Comparison of ENCODE assay signal across 1 cellular context in the genomic region with DNA sequence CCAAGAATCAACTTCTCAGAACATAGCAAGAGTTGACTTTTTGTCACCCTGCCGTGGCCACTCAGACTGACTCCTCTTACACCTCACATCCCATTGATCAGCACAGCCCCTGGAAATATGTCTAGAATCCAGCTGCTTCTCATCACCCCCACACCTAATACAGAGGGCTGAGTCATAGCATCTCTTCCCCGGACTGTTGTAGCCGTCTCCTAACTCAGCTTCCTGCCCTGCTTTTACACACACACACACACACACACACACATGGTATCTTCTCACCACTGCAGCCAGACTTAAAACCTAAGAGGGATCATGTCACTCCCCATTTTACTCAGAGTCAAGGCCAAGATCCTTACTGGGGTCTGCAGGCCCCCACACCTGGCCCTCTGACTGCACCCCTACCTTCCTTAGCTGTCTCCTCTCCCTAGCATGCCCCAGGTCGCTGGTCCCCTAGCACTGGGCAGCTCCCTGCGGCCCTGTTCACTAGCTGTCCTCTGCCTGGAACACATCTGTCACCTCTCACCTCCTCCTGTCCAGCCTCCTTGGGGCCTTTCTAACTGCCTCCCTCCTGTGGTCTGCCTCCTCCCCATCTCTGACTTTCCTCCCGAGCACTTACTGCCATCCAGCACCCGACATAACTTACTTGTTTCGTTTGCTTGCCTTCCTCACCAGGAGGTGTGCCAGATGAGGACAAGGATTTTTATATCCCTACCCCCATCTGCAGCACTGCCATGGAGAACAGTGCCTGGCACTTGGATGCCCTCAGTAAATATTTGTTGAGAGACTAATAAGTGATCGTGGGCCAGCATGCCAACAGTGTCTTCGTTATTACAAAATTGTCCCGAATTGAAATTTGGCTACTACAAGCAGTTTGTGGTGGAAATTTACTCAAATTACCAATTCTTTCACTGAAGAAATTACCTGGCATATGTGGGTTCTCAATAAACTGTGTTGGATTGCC.
TF ChIP-seq lines count a peak whose summit lies in the region.

No MANE protein-coding gene starts in this region.

TF ChIP-seq in liver, 16 proteins besides CTCF, POLR2A, EP300 and RAD21 (continued from another document):
- TF ChIP-seq, protein P1, sequence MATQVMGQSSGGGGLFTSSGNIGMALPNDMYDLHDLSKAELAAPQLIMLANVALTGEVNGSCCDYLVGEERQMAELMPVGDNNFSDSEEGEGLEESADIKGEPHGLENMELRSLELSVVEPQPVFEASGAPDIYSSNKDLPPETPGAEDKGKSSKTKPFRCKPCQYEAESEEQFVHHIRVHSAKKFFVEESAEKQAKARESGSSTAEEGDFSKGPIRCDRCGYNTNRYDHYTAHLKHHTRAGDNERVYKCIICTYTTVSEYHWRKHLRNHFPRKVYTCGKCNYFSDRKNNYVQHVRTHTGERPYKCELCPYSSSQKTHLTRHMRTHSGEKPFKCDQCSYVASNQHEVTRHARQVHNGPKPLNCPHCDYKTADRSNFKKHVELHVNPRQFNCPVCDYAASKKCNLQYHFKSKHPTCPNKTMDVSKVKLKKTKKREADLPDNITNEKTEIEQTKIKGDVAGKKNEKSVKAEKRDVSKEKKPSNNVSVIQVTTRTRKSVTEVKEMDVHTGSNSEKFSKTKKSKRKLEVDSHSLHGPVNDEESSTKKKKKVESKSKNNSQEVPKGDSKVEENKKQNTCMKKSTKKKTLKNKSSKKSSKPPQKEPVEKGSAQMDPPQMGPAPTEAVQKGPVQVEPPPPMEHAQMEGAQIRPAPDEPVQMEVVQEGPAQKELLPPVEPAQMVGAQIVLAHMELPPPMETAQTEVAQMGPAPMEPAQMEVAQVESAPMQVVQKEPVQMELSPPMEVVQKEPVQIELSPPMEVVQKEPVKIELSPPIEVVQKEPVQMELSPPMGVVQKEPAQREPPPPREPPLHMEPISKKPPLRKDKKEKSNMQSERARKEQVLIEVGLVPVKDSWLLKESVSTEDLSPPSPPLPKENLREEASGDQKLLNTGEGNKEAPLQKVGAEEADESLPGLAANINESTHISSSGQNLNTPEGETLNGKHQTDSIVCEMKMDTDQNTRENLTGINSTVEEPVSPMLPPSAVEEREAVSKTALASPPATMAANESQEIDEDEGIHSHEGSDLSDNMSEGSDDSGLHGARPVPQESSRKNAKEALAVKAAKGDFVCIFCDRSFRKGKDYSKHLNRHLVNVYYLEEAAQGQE (IDR thresholded peaks at IDR 0.05), result peak; percentile 52
- TF ChIP-seq EGR1 (IDR thresholded peaks at IDR 0.05; ENCODE audit: low read depth in 2 of 2) (no peak), SP1 (IDR thresholded peaks at IDR 0.05) (peak; percentile 74), TAF1 (conservative IDR thresholded peaks at IDR 0.05) (no peak), FOXA2 (IDR thresholded peaks at IDR 0.05) (peak; percentile 76), HNF4A (conservative IDR thresholded peaks at IDR 0.05) (peak; percentile 69 to 78), JUND (IDR thresholded peaks at IDR 0.05) (peak; percentile 53 to 75)
- TF ChIP-seq, protein P2, sequence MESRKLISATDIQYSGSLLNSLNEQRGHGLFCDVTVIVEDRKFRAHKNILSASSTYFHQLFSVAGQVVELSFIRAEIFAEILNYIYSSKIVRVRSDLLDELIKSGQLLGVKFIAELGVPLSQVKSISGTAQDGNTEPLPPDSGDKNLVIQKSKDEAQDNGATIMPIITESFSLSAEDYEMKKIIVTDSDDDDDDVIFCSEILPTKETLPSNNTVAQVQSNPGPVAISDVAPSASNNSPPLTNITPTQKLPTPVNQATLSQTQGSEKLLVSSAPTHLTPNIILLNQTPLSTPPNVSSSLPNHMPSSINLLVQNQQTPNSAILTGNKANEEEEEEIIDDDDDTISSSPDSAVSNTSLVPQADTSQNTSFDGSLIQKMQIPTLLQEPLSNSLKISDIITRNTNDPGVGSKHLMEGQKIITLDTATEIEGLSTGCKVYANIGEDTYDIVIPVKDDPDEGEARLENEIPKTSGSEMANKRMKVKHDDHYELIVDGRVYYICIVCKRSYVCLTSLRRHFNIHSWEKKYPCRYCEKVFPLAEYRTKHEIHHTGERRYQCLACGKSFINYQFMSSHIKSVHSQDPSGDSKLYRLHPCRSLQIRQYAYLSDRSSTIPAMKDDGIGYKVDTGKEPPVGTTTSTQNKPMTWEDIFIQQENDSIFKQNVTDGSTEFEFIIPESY (IDR thresholded peaks at IDR 0.05), result no peak
